Comparison of ENCODE assay signal across 11 cellular contexts in the genomic region with DNA sequence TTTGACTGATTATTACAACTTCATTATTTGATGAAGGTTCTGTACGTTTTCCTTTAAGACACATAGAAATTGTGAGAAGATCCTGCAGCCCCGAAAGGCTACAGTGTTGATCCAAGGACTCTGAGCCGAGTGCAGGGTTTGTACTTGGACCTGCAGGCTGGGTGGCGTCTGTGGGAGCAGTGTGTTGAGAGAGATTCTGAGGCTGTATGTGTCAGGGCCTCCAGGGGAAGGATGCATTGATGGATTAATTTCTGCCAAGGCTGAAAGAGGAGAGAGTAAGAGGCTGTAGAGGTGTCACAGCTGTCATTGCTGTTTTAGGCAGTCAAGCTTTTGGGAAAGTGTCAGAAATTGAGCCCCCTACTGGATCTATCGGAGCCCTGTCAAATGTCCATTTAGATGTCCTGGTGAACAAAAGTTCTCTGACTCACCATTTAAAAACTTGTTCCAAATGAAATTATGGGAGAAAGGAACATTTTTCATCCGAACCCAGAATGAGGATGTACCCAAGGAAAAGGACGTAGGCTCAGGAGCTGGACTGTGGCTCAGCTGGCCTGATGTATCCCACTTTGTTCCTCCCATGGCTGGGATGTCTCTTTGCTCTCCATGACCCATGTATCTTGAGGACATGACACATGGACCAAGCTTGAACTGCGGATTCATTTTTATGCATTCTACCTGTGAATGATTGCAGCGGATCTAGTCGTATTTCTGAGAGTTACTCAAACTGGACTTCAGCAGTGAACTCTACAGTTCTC.
DNase-seq lines count a peak whose midpoint lies in the region; ATAC-seq and TF ChIP-seq lines count a peak whose summit lies in the region.
"Had no signal": no experiment of that assay in that cellular context is flagged by ENCODE, and none has a peak within 500 bp of the region (broad histone marks: within the 10 kb centered on the region; RNA-seq: fewer than 3 reads in every experiment).

No MANE protein-coding gene starts in this region.

- H3K23ac ChIP-seq in mesendoderm (ENCODE audit: low read length) = no peak overlapping the region

- peaks cover 17% of the 10 kb centered on the region for H3K4me1 Mint-ChIP-seq in activated T-helper 17 cell treated with anti-CD3 and anti-CD28 coated beads, Interleukin-2, amount 50 U/mL, for 72 hours

- no peak overlapping the region for H4K8ac ChIP-seq in mesendoderm (ENCODE audit: low read depth, low read length)

- H3K27ac Mint-ChIP-seq in activated T-helper 17 cell treated with anti-CD3 and anti-CD28 coated beads, Interleukin-2, amount 50 U/mL, for 72 hours = no peak overlapping the region
- H3K27ac Mint-ChIP-seq: activated CD8-positive, alpha-beta T cell treated with anti-CD3 and anti-CD28 coated beads, Interleukin-2, amount 10 ng/mL, durations not matched to agents 7 days and 5 days had no signal

- peak overlapping the region; percentile 22 for H2BK5ac ChIP-seq in mesendoderm (ENCODE audit: low read length)

- no peaks in the 10 kb centered on the region for H3K36me3 Mint-ChIP-seq in activated T-helper 17 cell treated with anti-CD3 and anti-CD28 coated beads, Interleukin-2, amount 50 U/mL, for 72 hours (ENCODE audit: low read depth)

- H3K4me3 Mint-ChIP-seq in activated T-helper 17 cell treated with anti-CD3 and anti-CD28 coated beads, Interleukin-2, amount 50 U/mL, for 72 hours = no peak overlapping the region
- H3K4me3 Mint-ChIP-seq: activated CD8-positive, alpha-beta T cell treated with anti-CD3 and anti-CD28 coated beads, Interleukin-2, amount 10 ng/mL, durations not matched to agents 7 days and 5 days had no signal

- peaks cover 23% of the 10 kb centered on the region for H3K79me2 ChIP-seq in mesendoderm (ENCODE audit: control insufficient read depth, insufficient read depth, low read length)

- DNase-seq in AG10803 (ENCODE audit: low read depth) = no peak
- peak; percentile 28 to 42 for DNase-seq in Kasumi-1 (lab: John Stamatoyannopoulos, UW)
- DNase-seq in cardiac fibroblast (ENCODE audit: low read depth in 2 of 2) = no peak
- DNase-seq in mesendoderm = peak; percentile 71
- no peak for DNase-seq in thyroid gland
- no peak for DNase-seq in activated CD4-positive, alpha-beta T cell treated with anti-CD3 and anti-CD28 coated beads, Interleukin-2, amount 50 U/mL, for 1 hour
- DNase-seq in GM10266 (ENCODE audit: extremely low spot score) = no peak
- DNase-seq: activated CD8-positive, alpha-beta T cell treated with anti-CD3 and anti-CD28 coated beads, Interleukin-2, amount 10 ng/mL, durations not matched to agents 7 days and 5 days; COR-L47; Peyer's patch had no signal

- no peak overlapping the region for H3K4me2 ChIP-seq in mesendoderm (ENCODE audit: low read length)

- no peak overlapping the region for H3K9ac ChIP-seq in mesendoderm (ENCODE audit: low read length)

- H3K18ac ChIP-seq in mesendoderm (ENCODE audit: low read length) = peak overlapping the region; percentile 44

- no peak overlapping the region for H4K5ac ChIP-seq in mesendoderm (ENCODE audit: low read length)

- intact Hi-C loops in thyroid gland (cut with DNase I) = no loop called here

- H3K27me3 Mint-ChIP-seq in activated T-helper 17 cell treated with anti-CD3 and anti-CD28 coated beads, Interleukin-2, amount 50 U/mL, for 72 hours = peaks cover 12% of the 10 kb centered on the region

- H3K9me3 Mint-ChIP-seq in activated T-helper 17 cell treated with anti-CD3 and anti-CD28 coated beads, Interleukin-2, amount 50 U/mL, for 72 hours = no peaks in the 10 kb centered on the region

- H3K4me1 ChIP-seq in mesendoderm (ENCODE audit: control insufficient read depth, low read depth, low read length) = peaks cover 24% of the 10 kb centered on the region
- peaks cover 28 to 52% of the 10 kb centered on the region in 2 donors for H3K4me1 ChIP-seq in thyroid gland

- no peak for ATAC-seq in activated T-helper 17 cell treated with anti-CD3 and anti-CD28 coated beads, Interleukin-2, amount 50 U/mL, for 72 hours (replicated peaks)
- ATAC-seq: activated CD8-positive, alpha-beta T cell treated with anti-CD3 and anti-CD28 coated beads, Interleukin-2, amount 10 ng/mL, durations not matched to agents 7 days and 5 days had no signal

- H3K56ac ChIP-seq in mesendoderm (ENCODE audit: low read length) = peak overlapping the region; percentile 25

- H3K36me3 ChIP-seq in mesendoderm (ENCODE audit: control insufficient read depth, insufficient read depth, low read length) (no peaks in the 10 kb centered on the region), thyroid gland (no peaks in the 10 kb centered on the region)
- H3K36me3 ChIP-seq: Peyer's patch had no signal

- H3K9me3 ChIP-seq in thyroid gland = no peaks in the 10 kb centered on the region
- H3K9me3 ChIP-seq: Peyer's patch had no signal

- no peak overlapping the region for H2BK15ac ChIP-seq in mesendoderm (replicated peaks; ENCODE audit: low read depth)

- H3K27ac ChIP-seq in mesendoderm (ENCODE audit: low read depth, low read length) (no peak overlapping the region), thyroid gland (no peak overlapping the region)
- H3K27ac ChIP-seq: Peyer's patch had no signal

- TF ChIP-seq CTCF in AG10803 (conservative IDR thresholded peaks at IDR 0.05; ENCODE audit: low read length) (peak; percentile 40), cardiac fibroblast (IDR thresholded peaks at IDR 0.05; ENCODE audit: low read depth, low read length) (peak; percentile 30), thyroid gland (IDR thresholded peaks at IDR 0.05) (peak in 2 of 6 experiments; percentile 3 to 9), GM10266 (IDR thresholded peaks at IDR 0.05; ENCODE audit: control insufficient read depth, insufficient read depth, low read depth, missing control alignments) (no peak)

- peak overlapping the region; percentile 83 for H3K4ac ChIP-seq in mesendoderm (ENCODE audit: low read depth, low read length)

- no CpG with 5 or more reads among the region's 10 CpGs for WGBS in mesendoderm (ENCODE audit: extremely low coverage, insufficient coverage, low lambda C conversion rate)
- 84 to 88% methylated on average over 10 of the region's 10 CpGs for WGBS in thyroid gland, 2 donors

- no peak for TF ChIP-seq POLR2A in thyroid gland (IDR thresholded peaks at IDR 0.05)

- peaks cover 15% of the 10 kb centered on the region for H3K79me1 ChIP-seq in mesendoderm (ENCODE audit: low read length)

- no peak overlapping the region for H2BK120ac ChIP-seq in mesendoderm (ENCODE audit: low read depth, low read length)

- H3K4me3 ChIP-seq in AG10803 (ENCODE audit: low read length) = no peak overlapping the region
- H3K4me3 ChIP-seq in cardiac fibroblast (replicated peaks in 1 of 2; ENCODE audit: low read depth in 2 of 2, low read length in 2 of 2) = no peak overlapping the region
- no peak overlapping the region for H3K4me3 ChIP-seq in mesendoderm (ENCODE audit: low read length)
- no peak overlapping the region for H3K4me3 ChIP-seq in thyroid gland (replicated peaks in 1 of 3)
- H3K4me3 ChIP-seq: Peyer's patch had no signal

- peak overlapping the region; percentile 41 for H2AK5ac ChIP-seq in mesendoderm (ENCODE audit: low read length)

- H3K27me3 ChIP-seq in mesendoderm (ENCODE audit: insufficient read depth, low read length, poor library complexity) (no peaks in the 10 kb centered on the region), thyroid gland (no peaks in the 10 kb centered on the region)
- H3K27me3 ChIP-seq: Peyer's patch had no signal

Comparison
In these comparisons a context has a peak if more than half of its experiments do, and no peak if none do; other contexts are left out.
1. DNase-seq: peak in Kasumi-1 (2 of 2) and mesendoderm (single experiment); none in AG10803 (single experiment), cardiac fibroblast (0 of 2), thyroid gland (0 of 2), activated CD4-positive, alpha-beta T cell treated with anti-CD3 and anti-CD28 coated beads, Interleukin-2, amount 50 U/mL, for 1 hour (single experiment) and GM10266 (single experiment).